Comparison of ENCODE assay signal across 1 cellular context in the genomic region with DNA sequence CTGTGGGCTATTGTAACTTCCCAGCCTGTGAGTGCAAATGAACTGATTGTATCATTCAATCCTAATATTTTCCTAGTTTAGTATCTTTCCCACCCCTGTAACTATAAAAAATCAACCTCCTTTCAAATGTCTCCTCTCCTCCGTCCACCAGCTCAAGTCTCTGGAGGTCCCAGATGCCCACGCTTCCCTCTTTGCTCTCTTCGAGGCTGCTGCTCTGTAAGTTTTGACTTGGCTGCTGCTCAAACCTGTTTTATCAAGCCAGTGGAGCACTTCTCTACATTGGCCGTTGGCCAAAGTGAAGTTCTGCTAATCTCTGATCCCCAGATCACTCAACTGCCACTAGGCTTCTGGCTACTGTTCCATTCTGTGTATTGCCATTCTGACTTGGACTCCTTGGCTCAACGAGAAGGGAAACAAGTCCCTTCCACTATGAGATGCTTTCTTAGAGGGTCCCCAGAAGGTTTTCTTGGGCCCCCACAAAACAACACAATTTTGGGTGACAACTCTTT.
TF ChIP-seq lines count a peak whose summit lies in the region.

No MANE protein-coding gene starts in this region.

TF ChIP-seq in K562, 482 proteins besides CTCF, POLR2A, EP300 and RAD21 (continued from another document and continues in another):
- TF ChIP-seq, protein P1, sequence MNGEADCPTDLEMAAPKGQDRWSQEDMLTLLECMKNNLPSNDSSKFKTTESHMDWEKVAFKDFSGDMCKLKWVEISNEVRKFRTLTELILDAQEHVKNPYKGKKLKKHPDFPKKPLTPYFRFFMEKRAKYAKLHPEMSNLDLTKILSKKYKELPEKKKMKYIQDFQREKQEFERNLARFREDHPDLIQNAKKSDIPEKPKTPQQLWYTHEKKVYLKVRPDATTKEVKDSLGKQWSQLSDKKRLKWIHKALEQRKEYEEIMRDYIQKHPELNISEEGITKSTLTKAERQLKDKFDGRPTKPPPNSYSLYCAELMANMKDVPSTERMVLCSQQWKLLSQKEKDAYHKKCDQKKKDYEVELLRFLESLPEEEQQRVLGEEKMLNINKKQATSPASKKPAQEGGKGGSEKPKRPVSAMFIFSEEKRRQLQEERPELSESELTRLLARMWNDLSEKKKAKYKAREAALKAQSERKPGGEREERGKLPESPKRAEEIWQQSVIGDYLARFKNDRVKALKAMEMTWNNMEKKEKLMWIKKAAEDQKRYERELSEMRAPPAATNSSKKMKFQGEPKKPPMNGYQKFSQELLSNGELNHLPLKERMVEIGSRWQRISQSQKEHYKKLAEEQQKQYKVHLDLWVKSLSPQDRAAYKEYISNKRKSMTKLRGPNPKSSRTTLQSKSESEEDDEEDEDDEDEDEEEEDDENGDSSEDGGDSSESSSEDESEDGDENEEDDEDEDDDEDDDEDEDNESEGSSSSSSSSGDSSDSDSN (IDR thresholded peaks at IDR 0.05; ENCODE audit: borderline replicate concordance in 1 of 2, low read depth in 2 of 2, low read length in 2 of 2), result peak; percentile 89 to 97
- TF ChIP-seq ZNF707 (CRISPR knock-in tag; conservative IDR thresholded peaks at IDR 0.05) (no peak), E2F6 (IDR thresholded peaks at IDR 0.05; ENCODE audit: borderline replicate concordance in 1 of 2, extremely low read depth in 1 of 2, insufficient read depth in 1 of 2, insufficient read length in 1 of 2, low read depth in 1 of 2, low read length in 1 of 2, poor library complexity in 1 of 2, severe bottlenecking in 1 of 2) (peak in 1 of 2 experiments; percentile 46), WHSC1 (IDR thresholded peaks at IDR 0.05; ENCODE audit: low read length) (no peak), RBFOX2 (IDR thresholded peaks at IDR 0.05; ENCODE audit: low read depth, low read length) (no peak), KDM5B (IDR thresholded peaks at IDR 0.05; ENCODE audit: insufficient replicate concordance, low read depth, low read length) (peak; percentile 44), RUNX1 (IDR thresholded peaks at IDR 0.05; ENCODE audit: low read depth) (peak; percentile 70; the same call in 1 of the 2 replicates), ZNF197 (CRISPR knock-in tag; IDR thresholded peaks at IDR 0.05; ENCODE audit: low read depth) (peak; percentile 80; the same call in 1 of the 2 replicates), SMARCE1 (IDR thresholded peaks at IDR 0.05) (peak; percentile 96), MEF2A (IDR thresholded peaks at IDR 0.05; ENCODE audit: control insufficient read depth, low read depth, low read length) (0 out of 2 replicates have a peak, but pooled peaks have one; percentile 24), TFAP4 (CRISPR knock-in tag; IDR thresholded peaks at IDR 0.05; ENCODE audit: borderline replicate concordance) (0 out of 2 replicates have a peak, but pooled peaks have one; percentile 30), BCOR (IDR thresholded peaks at IDR 0.05) (peak; percentile 59; the same call in 1 of the 2 replicates), KLF13 (tag; IDR thresholded peaks at IDR 0.05; ENCODE audit: borderline replicate concordance, low read depth) (no peak), CC2D1A (IDR thresholded peaks at IDR 0.05) (peak; percentile 88), PHF8 (IDR thresholded peaks at IDR 0.05; ENCODE audit: borderline replicate concordance, low read length) (peak; percentile 37; the same call in 1 of the 2 replicates), HEY1 (CRISPR knock-in tag; IDR thresholded peaks at IDR 0.05; ENCODE audit: borderline replicate concordance) (0 out of 2 replicates have a peak, but pooled peaks have one; percentile 39), CBX5 (IDR thresholded peaks at IDR 0.05; ENCODE audit: borderline replicate concordance, low read depth) (no peak), CBFA2T3 (IDR thresholded peaks at IDR 0.05) (peak; percentile 97), SETDB1 (IDR thresholded peaks at IDR 0.05; ENCODE audit: low read length) (no peak), JUNB (CRISPR knock-in tag; conservative IDR thresholded peaks at IDR 0.05) (no peak), RBM17 (IDR thresholded peaks at IDR 0.05; ENCODE audit: borderline replicate concordance, low read depth, low read length) (no peak), EP400 (IDR thresholded peaks at IDR 0.05) (peak; percentile 61), STAT5A (IDR thresholded peaks at IDR 0.05; ENCODE audit: borderline replicate concordance, low read length) (peak; percentile 87), NFE2 (IDR thresholded peaks at IDR 0.05; ENCODE audit: low read depth) (peak; percentile 59), CBFA2T2 (conservative IDR thresholded peaks at IDR 0.05) (peak; percentile 94), ZBTB40 (IDR thresholded peaks at IDR 0.05) (0 out of 2 replicates have a peak, but pooled peaks have one; percentile 8), ZBTB40 (CRISPR knock-in tag; IDR thresholded peaks at IDR 0.05) (no peak), ZNF239 (CRISPR knock-in tag; IDR thresholded peaks at IDR 0.05) (no peak; the same call in 1 of the 2 replicates), PHF21A (IDR thresholded peaks at IDR 0.05; ENCODE audit: borderline replicate concordance, low read depth) (no peak), RNF219 (CRISPR knock-in tag; IDR thresholded peaks at IDR 0.05) (no peak), RBBP5 (IDR thresholded peaks at IDR 0.05; ENCODE audit: borderline replicate concordance, insufficient read depth, low read length, poor library complexity, severe bottlenecking) (peak; percentile 35)
- TF ChIP-seq, protein P2, sequence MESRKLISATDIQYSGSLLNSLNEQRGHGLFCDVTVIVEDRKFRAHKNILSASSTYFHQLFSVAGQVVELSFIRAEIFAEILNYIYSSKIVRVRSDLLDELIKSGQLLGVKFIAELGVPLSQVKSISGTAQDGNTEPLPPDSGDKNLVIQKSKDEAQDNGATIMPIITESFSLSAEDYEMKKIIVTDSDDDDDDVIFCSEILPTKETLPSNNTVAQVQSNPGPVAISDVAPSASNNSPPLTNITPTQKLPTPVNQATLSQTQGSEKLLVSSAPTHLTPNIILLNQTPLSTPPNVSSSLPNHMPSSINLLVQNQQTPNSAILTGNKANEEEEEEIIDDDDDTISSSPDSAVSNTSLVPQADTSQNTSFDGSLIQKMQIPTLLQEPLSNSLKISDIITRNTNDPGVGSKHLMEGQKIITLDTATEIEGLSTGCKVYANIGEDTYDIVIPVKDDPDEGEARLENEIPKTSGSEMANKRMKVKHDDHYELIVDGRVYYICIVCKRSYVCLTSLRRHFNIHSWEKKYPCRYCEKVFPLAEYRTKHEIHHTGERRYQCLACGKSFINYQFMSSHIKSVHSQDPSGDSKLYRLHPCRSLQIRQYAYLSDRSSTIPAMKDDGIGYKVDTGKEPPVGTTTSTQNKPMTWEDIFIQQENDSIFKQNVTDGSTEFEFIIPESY (CRISPR knock-in tag; IDR thresholded peaks at IDR 0.05), result no peak
- TF ChIP-seq, protein P3, sequence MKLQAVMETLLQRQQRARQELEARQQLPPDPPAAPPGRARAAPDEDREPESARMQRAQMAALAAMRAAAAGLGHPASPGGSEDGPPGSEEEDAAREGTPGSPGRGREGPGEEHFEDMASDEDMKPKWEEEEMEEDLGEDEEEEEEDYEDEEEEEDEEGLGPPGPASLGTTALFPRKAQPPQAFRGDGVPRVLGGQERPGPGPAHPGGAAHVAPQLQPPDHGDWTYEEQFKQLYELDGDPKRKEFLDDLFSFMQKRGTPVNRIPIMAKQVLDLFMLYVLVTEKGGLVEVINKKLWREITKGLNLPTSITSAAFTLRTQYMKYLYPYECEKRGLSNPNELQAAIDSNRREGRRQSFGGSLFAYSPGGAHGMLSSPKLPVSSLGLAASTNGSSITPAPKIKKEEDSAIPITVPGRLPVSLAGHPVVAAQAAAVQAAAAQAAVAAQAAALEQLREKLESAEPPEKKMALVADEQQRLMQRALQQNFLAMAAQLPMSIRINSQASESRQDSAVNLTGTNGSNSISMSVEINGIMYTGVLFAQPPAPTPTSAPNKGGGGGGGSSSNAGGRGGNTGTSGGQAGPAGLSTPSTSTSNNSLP (IDR thresholded peaks at IDR 0.05; ENCODE audit: borderline replicate concordance, low read depth, low read length), result peak; percentile 38; the same call in 1 of the 2 replicates
